1 cellular context compared by ENCODE assay signal in genomic region chr1:155609515-155610256, GRCh38.
TF ChIP-seq lines count a peak whose summit lies in the region.

Gene MSTO1, plus strand, starts transcription at chr1:155610218. Its CDS starts 31 bp downstream, at chr1:155610249.

TF ChIP-seq in WTC11, 78 proteins besides CTCF, POLR2A, EP300 and RAD21 (continued from another document):
- TF ChIP-seq, protein P1, sequence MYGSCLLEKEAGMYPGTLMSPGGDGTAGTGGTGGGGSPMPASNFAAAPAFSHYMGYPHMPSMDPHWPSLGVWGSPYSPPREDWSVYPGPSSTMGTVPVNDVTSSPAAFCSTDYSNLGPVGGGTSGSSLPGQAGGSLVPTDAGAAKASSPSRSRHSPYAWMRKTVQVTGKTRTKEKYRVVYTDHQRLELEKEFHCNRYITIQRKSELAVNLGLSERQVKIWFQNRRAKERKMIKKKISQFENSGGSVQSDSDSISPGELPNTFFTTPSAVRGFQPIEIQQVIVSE (CRISPR knock-in tag; IDR thresholded peaks at IDR 0.05; ENCODE audit: borderline replicate concordance) = no peak
- TF ChIP-seq TCF7 (CRISPR knock-in tag; IDR thresholded peaks at IDR 0.05; ENCODE audit: low read depth) = no peak
